8 cellular contexts compared by ENCODE assay signal in the genomic region with DNA sequence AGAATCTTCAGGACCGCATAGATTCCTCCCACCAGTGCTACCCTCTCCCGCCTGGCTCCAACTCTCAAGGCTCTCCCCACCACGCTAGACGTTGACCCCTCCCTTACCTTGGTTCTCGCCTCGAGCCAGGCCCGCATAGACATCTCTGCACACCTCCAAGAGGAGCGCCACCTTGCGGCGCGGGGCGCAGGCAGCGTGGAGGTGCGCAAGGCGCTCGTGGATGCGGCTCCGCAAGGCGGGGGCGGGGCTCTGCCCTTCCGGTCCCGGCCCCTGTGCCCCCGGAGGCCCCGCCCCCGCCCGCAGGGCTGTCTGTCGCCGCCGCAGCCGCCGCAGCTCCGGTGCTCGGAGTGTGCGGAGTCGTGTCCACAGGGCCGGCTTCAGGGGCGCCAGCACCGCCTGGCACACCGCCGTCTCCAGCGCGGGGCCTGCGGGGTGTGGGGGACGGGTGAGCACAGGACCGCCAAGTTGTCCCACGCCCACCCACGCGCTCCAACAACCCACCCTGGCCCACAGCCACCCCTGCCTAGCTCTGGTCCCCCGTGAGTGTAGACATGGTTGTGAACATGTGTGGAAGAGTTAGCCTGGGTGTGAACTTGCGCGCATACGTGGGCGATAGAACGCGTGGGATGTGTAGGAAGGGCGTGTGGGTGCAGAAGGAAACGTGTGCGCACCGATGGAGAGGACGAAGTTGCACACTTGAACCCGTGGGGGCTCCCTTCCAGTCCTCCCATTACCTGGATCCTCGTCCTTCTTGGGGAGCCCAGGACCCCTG. TPM values are rescaled to one million over a fixed set of nuclear protein-coding genes. Genes with fewer than 3 reads are reported as not detected.
DNase-seq lines count a peak whose midpoint lies in the region; ATAC-seq, FAIRE-seq and TF ChIP-seq lines count a peak whose summit lies in the region.

No MANE protein-coding gene starts in this region.

- 27% methylated on average over 47 of the region's 62 CpGs; no CpG with 5 or more reads in 1 of the 2 donors for WGBS in transverse colon (ENCODE audit: low coverage in 1 of 2), 2 donors

- FAIRE-seq in GM18507 (lab: Jason Lieb, UNC), result peak; percentile 86

- H3K27me3 ChIP-seq in SJSA1 (replicated peaks) (no peaks in the 10 kb centered on the region), cardiac muscle cell (no peaks in the 10 kb centered on the region), transverse colon (no peaks in the 10 kb centered on the region)

- ATAC-seq in HG03135 (IDR thresholded peaks at IDR 0.05; ENCODE audit: unreplicated experiment), result peak; percentile 73

- in situ Hi-C loops in transverse colon (cut with MboI; ENCODE audit: low pct_ligation_motif_present in 1 of 4, low pct_unique_long_range_greater_than_20kb in 1 of 4, low sequenced_read_pairs in 3 of 4), result no loop called here

- H3K27ac ChIP-seq in SJSA1, result no peak overlapping the region
- H3K27ac ChIP-seq in cardiac muscle cell, result no peak overlapping the region
- H3K27ac ChIP-seq in transverse colon, result peak overlapping the region; percentile 48 to 68 (median 58)

- intact Hi-C loops in posterior cingulate gyrus (cut with DNase I) (no loop called here), transverse colon (cut with DNase I; ENCODE audit: low total_unique reads) (no loop called here)

- H3K9me3 ChIP-seq in SJSA1 (replicated peaks), result no peaks in the 10 kb centered on the region
- no peaks in the 10 kb centered on the region for H3K9me3 ChIP-seq in cardiac muscle cell (ENCODE audit: low read depth)
- no peaks in the 10 kb centered on the region for H3K9me3 ChIP-seq in transverse colon

- TF ChIP-seq POLR2A in transverse colon (IDR thresholded peaks at IDR 0.05), result no peak

- no peak for TF ChIP-seq EP300 in transverse colon (IDR thresholded peaks at IDR 0.05; ENCODE audit: low read depth)

- H3K4me1 ChIP-seq in SJSA1 (replicated peaks) (peaks cover 8% of the 10 kb centered on the region), cardiac muscle cell (ENCODE audit: low read depth) (no peaks in the 10 kb centered on the region), transverse colon (peaks cover 0 to 25% (median 15%) of the 10 kb centered on the region in 4 donors)

- peak overlapping the region; percentile 92 for H3K27ac Mint-ChIP-seq in activated naive CD8-positive, alpha-beta T cell

- H3K27me3 Mint-ChIP-seq in activated naive CD8-positive, alpha-beta T cell, result no peaks in the 10 kb centered on the region

- DNase-seq in GM18507 (ENCODE audit: extremely low spot score, insufficient read length, low read depth) (peak; percentile 78), SJSA1 (ENCODE audit: low read depth in 1 of 2, low spot score in 2 of 2) (peak; percentile 50 to 69), cardiac muscle cell (ENCODE audit: low read depth in 1 of 2, low spot score in 1 of 2) (peak; percentile 66 to 82), posterior cingulate gyrus (peak; percentile 46 to 97 (median 76)), transverse colon (peak; percentile 96), SKM-1 (lab: John Stamatoyannopoulos, UW; ENCODE audit: unreplicated experiment) (no peak)

- H3K9me3 Mint-ChIP-seq in activated naive CD8-positive, alpha-beta T cell (ENCODE audit: low read depth), result no peaks in the 10 kb centered on the region

- TF ChIP-seq CTCF in cardiac muscle cell (IDR thresholded peaks at IDR 0.05; ENCODE audit: low read depth, low read length) (peak; percentile 77), transverse colon (IDR thresholded peaks at IDR 0.05) (peak; percentile 72 to 87 (median 82))

- H3K36me3 Mint-ChIP-seq in activated naive CD8-positive, alpha-beta T cell, result peaks cover 7% of the 10 kb centered on the region

- H3K4me1 Mint-ChIP-seq in activated naive CD8-positive, alpha-beta T cell (ENCODE audit: low read depth), result peaks cover 49% of the 10 kb centered on the region

- H3K4me3 ChIP-seq in SJSA1 (peak overlapping the region; percentile 17), cardiac muscle cell (peak overlapping the region; percentile 11), transverse colon (peak overlapping the region; percentile 24 to 48 (median 36))

- peak overlapping the region; percentile 92 for H3K4me3 Mint-ChIP-seq in activated naive CD8-positive, alpha-beta T cell

- no peaks in the 10 kb centered on the region for H3K36me3 ChIP-seq in SJSA1
- no peaks in the 10 kb centered on the region for H3K36me3 ChIP-seq in cardiac muscle cell
- H3K36me3 ChIP-seq in transverse colon, result no peaks in the 10 kb centered on the region

RNA-seq across cellular contexts. Expression of a gene that starts 8.1 kb away (rescaled TPM):
- 0.84 TPM in 1 of 2 replicates, not detected in the other for total RNA-seq in SJSA1 (2014; rRNA removed; shearing (Covaris generic))
- total RNA-seq in cardiac muscle cell, result 8.4 and 8.9 TPM in 2 replicates
- 3.9 and 10.6 TPM in 2 replicates for polyA plus RNA-seq in cardiac muscle cell
- total RNA-seq in transverse colon, result 1 to 10 TPM; 1.8 to 7.0 (median 3.6) TPM

RNA-seq across cellular contexts. Expression of a gene that starts 20.2 kb away (rescaled TPM):
- total RNA-seq in SJSA1 (2014; rRNA removed; shearing (Covaris generic)), result 266 and 343 TPM in 2 replicates
- total RNA-seq in cardiac muscle cell (300 and 326 TPM in 2 replicates), transverse colon (100 to 1,000 TPM; 139 to 200 (median 174) TPM)
- 240 and 291 TPM in 2 replicates for polyA plus RNA-seq in cardiac muscle cell

RNA-seq across cellular contexts. Expression of a gene that starts 29.4 kb away (rescaled TPM):
- 48.8 and 75.6 TPM in 2 replicates for total RNA-seq in SJSA1 (2014; rRNA removed; shearing (Covaris generic))
- total RNA-seq in cardiac muscle cell, result 33.4 and 42.2 TPM in 2 replicates
- polyA plus RNA-seq in cardiac muscle cell, result 33.5 and 40.7 TPM in 2 replicates
- 100 to 1,000 TPM in 1 of 4 donors, 10 to 100 TPM in 3; 56.3 to 128 (median 64.2) TPM for total RNA-seq in transverse colon

RNA-seq across cellular contexts. Expression of a gene that starts 29.7 kb away (rescaled TPM):
- total RNA-seq in SJSA1 (2014; rRNA removed; shearing (Covaris generic)), result 19.3 and 29.8 TPM in 2 replicates
- total RNA-seq in cardiac muscle cell (14.7 and 26.9 TPM in 2 replicates), transverse colon (10 to 100 TPM in 3 of 4 donors, 1 to 10 TPM in 1; 6.2 to 53.9 (median 29.4) TPM)
- polyA plus RNA-seq in cardiac muscle cell, result 19.6 and 21.5 TPM in 2 replicates

RNA-seq across cellular contexts. Expression of a gene that starts 38.4 kb away (rescaled TPM):
- total RNA-seq in SJSA1 (2014; rRNA removed; shearing (Covaris generic)), result 48.3 and 64.8 TPM in 2 replicates
- 171 and 180 TPM in 2 replicates for total RNA-seq in cardiac muscle cell
- 360 and 430 TPM in 2 replicates for polyA plus RNA-seq in cardiac muscle cell
- total RNA-seq in transverse colon, result 100 to 1,000 TPM; 181 to 313 (median 228) TPM

Comparison
In these comparisons a context has a peak if more than half of its experiments do, and no peak if none do; other contexts are left out.
1. H3K27ac ChIP-seq: peak in transverse colon (4 of 4); none in SJSA1 (single experiment) and cardiac muscle cell (single experiment).
2. Peak in every context shown above with its lines, with median percentiles within 50 percentile points of each other: H3K4me3 ChIP-seq.